In the genomic region with DNA sequence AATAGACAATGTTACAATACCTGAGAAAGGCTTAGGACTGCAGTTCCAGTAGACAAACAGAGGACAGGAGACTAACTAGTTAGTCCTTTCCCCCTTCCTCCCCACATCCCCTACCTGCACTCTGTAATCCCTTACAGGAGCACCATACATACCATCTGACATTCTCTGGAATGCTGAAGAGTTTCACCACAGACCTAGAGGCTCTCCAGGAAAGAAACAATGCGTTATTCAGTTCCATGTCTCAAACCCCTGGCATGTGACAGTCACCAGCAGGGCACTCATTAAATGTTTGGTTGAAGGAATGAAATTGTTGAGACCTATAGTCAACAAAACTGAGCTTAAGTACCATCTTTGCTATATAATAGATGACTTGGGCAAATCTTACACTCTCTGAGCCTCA, we compare ENCODE assay signal across 23 cellular contexts.
A peak's percentile ranks its signal among the peaks of the same experiment; 100 is the strongest.
DNase-seq lines count a peak whose midpoint lies in the region; ATAC-seq lines count a peak whose summit lies in the region.
"Had no signal": no experiment of that assay in that cellular context is flagged by ENCODE, and none has a peak within 500 bp of the region (broad histone marks: within the 10 kb centered on the region; RNA-seq: fewer than 3 reads in every experiment).

No MANE protein-coding gene starts in this region.

- H3K14ac ChIP-seq in neuronal stem cell (ENCODE audit: low read length) = no peak overlapping the region

- no peaks in the 10 kb centered on the region for H3K9me3 ChIP-seq in neuronal stem cell (replicated peaks in 1 of 2; ENCODE audit: control insufficient read depth in 2 of 2, insufficient read depth in 1 of 2, low read depth in 1 of 2, low read length in 2 of 2)
- H3K9me3 ChIP-seq: heart left ventricle, left ventricle myocardium inferior, psoas muscle had no signal

- DNase-seq in EH (ENCODE audit: low read depth) (peak; percentile 1), SK-MEL-5 (ENCODE audit: low read depth, low spot score) (peak; percentile 94), iPS-NIHi11 (ENCODE audit: low spot score) (peak; percentile 8), neuronal stem cell (ENCODE audit: low spot score) (no peak), NCI-H524 treated with DMSO at 0.1 percent for 48 hours (lab: John Stamatoyannopoulos, UW) (no peak), NCI-H1436 (lab: John Stamatoyannopoulos, UW) (no peak), NCI-H2227 treated with DMSO at 0.1 percent for 48 hours (lab: John Stamatoyannopoulos, UW) (no peak)
- DNase-seq: activated CD4-positive, alpha-beta T cell treated with anti-CD3 and anti-CD28 coated beads, Interleukin-2, amount 50 U/mL, for 4 hours; activated effector memory CD4-positive, alpha-beta T cell treated with anti-CD3 and anti-CD28 coated beads, Interleukin-2, amount 50 U/mL, for 16 hours; activated naive CD8-positive, alpha-beta T cell treated with anti-CD3 and anti-CD28 coated beads, Interleukin-2, amount 10 ng/mL, durations not matched to agents 7 days and 5 days; CD8-positive, alpha-beta T cell; cerebellar nuclear complex; H9; heart left ventricle; left ventricle myocardium inferior; NCI-H1105; NCI-H2029 treated with DMSO at 0.1 percent for 48 hours; NCI-H345; NCI-H774; psoas muscle; WERI-Rb-1 had no signal

- H3K79me1 ChIP-seq in neuronal stem cell (ENCODE audit: low read depth, low read length) = no peaks in the 10 kb centered on the region

- no peak overlapping the region for H2BK120ac ChIP-seq in neuronal stem cell (ENCODE audit: low read depth, low read length)

- H4K91ac ChIP-seq in neuronal stem cell (ENCODE audit: low read depth, low read length, poor library complexity) = no peak overlapping the region

- no peak overlapping the region for H2AK5ac ChIP-seq in neuronal stem cell (ENCODE audit: low read depth, low read length)

- no peaks in the 10 kb centered on the region for H3K36me3 ChIP-seq in neuronal stem cell (replicated peaks in 1 of 2; ENCODE audit: control insufficient read depth in 2 of 2, insufficient read depth in 2 of 2, low read length in 2 of 2)
- H3K36me3 ChIP-seq: heart left ventricle, left ventricle myocardium inferior, WERI-Rb-1 had no signal

- no CpG with 5 or more reads among the region's 1 CpG for WGBS in neuronal stem cell (ENCODE audit: extremely low coverage in 2 of 2, insufficient read length in 2 of 2, insufficient replicate concordance in 1 of 2), 2 donors

- no peak overlapping the region for H3K4ac ChIP-seq in neuronal stem cell (ENCODE audit: low read length)

- no peak overlapping the region for H2BK15ac ChIP-seq in neuronal stem cell (ENCODE audit: low read length)

- no peak overlapping the region for H3K18ac ChIP-seq in neuronal stem cell (ENCODE audit: low read length)

- in situ Hi-C loops in SK-MEL-5 (cut with HindIII; ENCODE audit: low pct_unique_long_range_greater_than_20kb, low sequenced_read_pairs) = no loop called here

- H3K9ac ChIP-seq in neuronal stem cell (ENCODE audit: low read depth, low read length, poor library complexity) = no peak overlapping the region

- H3K27me3 ChIP-seq in neuronal stem cell (ENCODE audit: control insufficient read depth in 3 of 3, insufficient read depth in 3 of 3, low read depth in 1 of 3, low read length in 3 of 3) = no peaks in the 10 kb centered on the region
- H3K27me3 ChIP-seq: heart left ventricle had no signal

- H3K4me3 ChIP-seq in neuronal stem cell (ENCODE audit: low read length in 2 of 2) = no peak overlapping the region
- H3K4me3 ChIP-seq: GM12878, heart left ventricle, left ventricle myocardium inferior, psoas muscle had no signal

- no peak overlapping the region for H3K27ac ChIP-seq in neuronal stem cell (replicated peaks; ENCODE audit: low read length)
- H3K27ac ChIP-seq: heart left ventricle, left ventricle myocardium inferior, psoas muscle, WERI-Rb-1 had no signal

- ATAC-seq in esophagus mucosa = no peak
- ATAC-seq: CD8-positive, alpha-beta T cell; GM12878; heart left ventricle; psoas muscle had no signal

- H2AFZ ChIP-seq in neuronal stem cell (ENCODE audit: low read length) = no peak overlapping the region

- no peak overlapping the region for H2BK12ac ChIP-seq in neuronal stem cell (ENCODE audit: low read length)

- H3K4me2 ChIP-seq in neuronal stem cell (ENCODE audit: insufficient read depth, low read length, poor library complexity, severe bottlenecking) = peak overlapping the region; percentile 11

- no peak overlapping the region for H4K8ac ChIP-seq in neuronal stem cell (ENCODE audit: low read depth, low read length)

- no peak overlapping the region for H2BK5ac ChIP-seq in neuronal stem cell (ENCODE audit: low read length)

- peaks cover 0 to 4% of the 10 kb centered on the region in 2 donors for H3K4me1 ChIP-seq in neuronal stem cell (ENCODE audit: control insufficient read depth in 2 of 2, insufficient read depth in 1 of 2, low read depth in 1 of 2, low read length in 2 of 2)
- H3K4me1 ChIP-seq: psoas muscle had no signal

- no peak overlapping the region for H3K23ac ChIP-seq in neuronal stem cell (ENCODE audit: low read depth, low read length, poor library complexity)

Comparison
In these comparisons a context has a peak if more than half of its experiments do, and no peak if none do; other contexts are left out.
1. DNase-seq: peak in EH (single experiment), SK-MEL-5 (single experiment) and iPS-NIHi11 (single experiment); none in neuronal stem cell (single experiment), NCI-H524 treated with DMSO at 0.1 percent for 48 hours (single experiment), NCI-H1436 (single experiment) and NCI-H2227 treated with DMSO at 0.1 percent for 48 hours (single experiment).